Comparison of ENCODE assay signal across 19 cellular contexts in the genomic region with DNA sequence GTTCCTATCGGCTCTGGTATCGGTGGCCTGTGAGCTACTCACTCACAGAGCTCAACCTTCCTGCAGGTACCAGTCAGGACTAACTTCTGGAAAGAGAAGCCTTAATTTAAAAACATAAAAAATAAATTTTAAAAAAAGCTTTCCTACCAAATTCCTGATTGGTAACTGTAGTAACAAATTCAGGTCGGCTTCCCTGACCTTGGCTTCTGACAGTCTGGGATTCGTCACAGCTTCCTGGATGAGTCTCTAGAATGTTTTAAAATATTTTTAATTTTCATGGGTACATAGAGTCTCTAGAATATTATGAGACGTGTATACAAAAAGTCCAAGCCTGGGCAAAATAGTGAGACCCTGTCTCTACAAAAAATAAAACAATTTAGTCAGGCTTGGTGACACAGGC. TPM values are rescaled to one million over a fixed set of nuclear protein-coding genes. Genes with fewer than 3 reads are reported as not detected.
"Had no signal": no experiment of that assay in that cellular context is flagged by ENCODE, and none has a peak within 500 bp of the region (broad histone marks: within the 10 kb centered on the region; RNA-seq: fewer than 3 reads in every experiment).

No MANE protein-coding gene starts in this region.

- H3K27ac Mint-ChIP-seq: activated CD4-positive, alpha-beta T cell treated with anti-CD3 and anti-CD28 coated beads, Interleukin-2, amount 10 ng/mL, durations not matched to agents 7 days and 5 days; activated CD8-positive, alpha-beta T cell treated with anti-CD3 and anti-CD28 coated beads for 36 hours; activated naive CD4-positive, alpha-beta T cell treated with anti-CD3 and anti-CD28 coated beads, Interleukin-2, amount 50 U/mL, for 72 hours; activated T-helper 1 cell treated with anti-CD3 and anti-CD28 coated beads, Interleukin-12 subunit alpha, Interleukin-12 subunit beta, Interleukin-2, Interleukin-4 antibody, amounts not matched to agents 30 ng/mL and 10 ng/mL and 1 ng/mL, durations not matched to agents 14 hours and 24 hours and 36 hours; naive thymus-derived CD8-positive, alpha-beta T cell had no signal

- H3K9me3 Mint-ChIP-seq: activated CD4-positive, alpha-beta T cell treated with anti-CD3 and anti-CD28 coated beads, Interleukin-2, amount 10 ng/mL, durations not matched to agents 7 days and 5 days; activated CD8-positive, alpha-beta T cell treated with anti-CD3 and anti-CD28 coated beads for 36 hours; activated naive CD4-positive, alpha-beta T cell treated with anti-CD3 and anti-CD28 coated beads, Interleukin-2, amount 50 U/mL, for 72 hours; activated T-helper 1 cell treated with anti-CD3 and anti-CD28 coated beads, Interleukin-12 subunit alpha, Interleukin-12 subunit beta, Interleukin-2, Interleukin-4 antibody, amounts not matched to agents 30 ng/mL and 10 ng/mL and 1 ng/mL, durations not matched to agents 14 hours and 24 hours and 36 hours; naive thymus-derived CD8-positive, alpha-beta T cell had no signal

- H3K4me3 Mint-ChIP-seq: activated CD4-positive, alpha-beta T cell treated with anti-CD3 and anti-CD28 coated beads, Interleukin-2, amount 10 ng/mL, durations not matched to agents 7 days and 5 days; activated CD8-positive, alpha-beta T cell treated with anti-CD3 and anti-CD28 coated beads for 36 hours; activated T-helper 1 cell treated with anti-CD3 and anti-CD28 coated beads, Interleukin-12 subunit alpha, Interleukin-12 subunit beta, Interleukin-2, Interleukin-4 antibody, amounts not matched to agents 30 ng/mL and 10 ng/mL and 1 ng/mL, durations not matched to agents 14 hours and 24 hours and 36 hours; naive thymus-derived CD8-positive, alpha-beta T cell had no signal

- FAIRE-seq: pancreas had no signal

- H3K27me3 ChIP-seq: adrenal gland, ascending aorta, esophagus squamous epithelium, pancreas, upper lobe of left lung had no signal

- H3K4me3 ChIP-seq: adrenal gland, ascending aorta, esophagus squamous epithelium, lower lobe of right lung, pancreas, upper lobe of left lung had no signal

- ATAC-seq: activated CD8-positive, alpha-beta T cell treated with anti-CD3 and anti-CD28 coated beads for 36 hours; activated naive CD4-positive, alpha-beta T cell treated with anti-CD3 and anti-CD28 coated beads, Interleukin-2, amount 50 U/mL, for 72 hours; left lobe of liver; naive thymus-derived CD8-positive, alpha-beta T cell; pancreas; right cardiac atrium; stimulated activated naive CD8-positive, alpha-beta T cell treated with anti-CD3 and anti-CD28 coated beads, Interleukin-15, Interleukin-2, amounts not matched to agents 100 U/mL and 50 U/mL, for 24 hours had no signal

- H3K27ac ChIP-seq: adrenal gland, ascending aorta, esophagus squamous epithelium, lower lobe of right lung, pancreas, upper lobe of left lung had no signal

- H3K9me3 ChIP-seq: adrenal gland, ascending aorta, esophagus squamous epithelium, lower lobe of right lung, pancreas, upper lobe of left lung had no signal

- H3K36me3 ChIP-seq: adrenal gland, ascending aorta, esophagus squamous epithelium, lower lobe of right lung, pancreas, upper lobe of left lung had no signal

- H3K36me3 Mint-ChIP-seq: activated naive CD4-positive, alpha-beta T cell treated with anti-CD3 and anti-CD28 coated beads, Interleukin-2, amount 50 U/mL, for 72 hours; naive thymus-derived CD8-positive, alpha-beta T cell had no signal

- DNase-seq: activated CD4-positive, alpha-beta T cell treated with anti-CD3 and anti-CD28 coated beads, Interleukin-2, amount 10 ng/mL, durations not matched to agents 7 days and 5 days; activated CD4-positive, CD25-positive, alpha-beta regulatory T cell treated with anti-CD3 and anti-CD28 coated beads, Interleukin-2, amount 50 U/mL, for 72 hours; activated CD8-positive, alpha-beta T cell treated with anti-CD3 and anti-CD28 coated beads for 36 hours; activated gamma-delta T cell; central memory CD4-positive, alpha-beta T cell; effector memory CD4-positive, alpha-beta T cell; esophagus squamous epithelium; lower lobe of right lung; naive thymus-derived CD8-positive, alpha-beta T cell; pancreas; right cardiac atrium; stimulated activated CD4-positive, alpha-beta T cell treated with anti-CD3 and anti-CD28 coated beads, Interleukin-4, amount 100 ng/mL, for 24 hours; stimulated activated naive CD8-positive, alpha-beta T cell treated with anti-CD3 and anti-CD28 coated beads, Interleukin-15, Interleukin-2, amounts not matched to agents 100 U/mL and 50 U/mL, for 24 hours had no signal

- H3K4me1 ChIP-seq: adrenal gland, ascending aorta, lower lobe of right lung, pancreas, upper lobe of left lung had no signal

RNA-seq across cellular contexts. Expression of gene MTCL1, which starts 45.0 kb away (rescaled TPM):
- polyA plus RNA-seq: naive thymus-derived CD8-positive, alpha-beta T cell had no signal
